Comparison of ENCODE assay signal across 1 cellular context in genomic region chr1:161133220-161133740, GRCh38.
TF ChIP-seq lines count a peak whose summit lies in the region.

No MANE protein-coding gene starts in this region.

TF ChIP-seq in HepG2, 621 proteins besides CTCF, POLR2A, EP300 and RAD21:
- no peak for TF ChIP-seq U2AF1 (optimal IDR thresholded peaks at IDR 0.05; ENCODE audit: low read depth, low read length)
- no peak for TF ChIP-seq ZBTB7B (CRISPR knock-in tag; IDR thresholded peaks at IDR 0.05)
- TF ChIP-seq, protein P1, sequence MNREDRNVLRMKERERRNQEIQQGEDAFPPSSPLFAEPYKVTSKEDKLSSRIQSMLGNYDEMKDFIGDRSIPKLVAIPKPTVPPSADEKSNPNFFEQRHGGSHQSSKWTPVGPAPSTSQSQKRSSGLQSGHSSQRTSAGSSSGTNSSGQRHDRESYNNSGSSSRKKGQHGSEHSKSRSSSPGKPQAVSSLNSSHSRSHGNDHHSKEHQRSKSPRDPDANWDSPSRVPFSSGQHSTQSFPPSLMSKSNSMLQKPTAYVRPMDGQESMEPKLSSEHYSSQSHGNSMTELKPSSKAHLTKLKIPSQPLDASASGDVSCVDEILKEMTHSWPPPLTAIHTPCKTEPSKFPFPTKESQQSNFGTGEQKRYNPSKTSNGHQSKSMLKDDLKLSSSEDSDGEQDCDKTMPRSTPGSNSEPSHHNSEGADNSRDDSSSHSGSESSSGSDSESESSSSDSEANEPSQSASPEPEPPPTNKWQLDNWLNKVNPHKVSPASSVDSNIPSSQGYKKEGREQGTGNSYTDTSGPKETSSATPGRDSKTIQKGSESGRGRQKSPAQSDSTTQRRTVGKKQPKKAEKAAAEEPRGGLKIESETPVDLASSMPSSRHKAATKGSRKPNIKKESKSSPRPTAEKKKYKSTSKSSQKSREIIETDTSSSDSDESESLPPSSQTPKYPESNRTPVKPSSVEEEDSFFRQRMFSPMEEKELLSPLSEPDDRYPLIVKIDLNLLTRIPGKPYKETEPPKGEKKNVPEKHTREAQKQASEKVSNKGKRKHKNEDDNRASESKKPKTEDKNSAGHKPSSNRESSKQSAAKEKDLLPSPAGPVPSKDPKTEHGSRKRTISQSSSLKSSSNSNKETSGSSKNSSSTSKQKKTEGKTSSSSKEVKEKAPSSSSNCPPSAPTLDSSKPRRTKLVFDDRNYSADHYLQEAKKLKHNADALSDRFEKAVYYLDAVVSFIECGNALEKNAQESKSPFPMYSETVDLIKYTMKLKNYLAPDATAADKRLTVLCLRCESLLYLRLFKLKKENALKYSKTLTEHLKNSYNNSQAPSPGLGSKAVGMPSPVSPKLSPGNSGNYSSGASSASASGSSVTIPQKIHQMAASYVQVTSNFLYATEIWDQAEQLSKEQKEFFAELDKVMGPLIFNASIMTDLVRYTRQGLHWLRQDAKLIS (CRISPR knock-in tag; IDR thresholded peaks at IDR 0.05) = no peak
- TF ChIP-seq HOXA7 (CRISPR knock-in tag; IDR thresholded peaks at IDR 0.05) = no peak
- 0 out of 2 replicates have a peak, but pooled peaks have one; percentile 29 for TF ChIP-seq NFIC (IDR thresholded peaks at IDR 0.05; ENCODE audit: low read length)
- no peak for TF ChIP-seq HES4 (CRISPR knock-in tag; IDR thresholded peaks at IDR 0.05; ENCODE audit: borderline replicate concordance)
- peak; percentile 86; the same call in 1 of the 2 replicates for TF ChIP-seq ELF4 (CRISPR knock-in tag; IDR thresholded peaks at IDR 0.05; ENCODE audit: borderline replicate concordance)
- TF ChIP-seq, protein P2, sequence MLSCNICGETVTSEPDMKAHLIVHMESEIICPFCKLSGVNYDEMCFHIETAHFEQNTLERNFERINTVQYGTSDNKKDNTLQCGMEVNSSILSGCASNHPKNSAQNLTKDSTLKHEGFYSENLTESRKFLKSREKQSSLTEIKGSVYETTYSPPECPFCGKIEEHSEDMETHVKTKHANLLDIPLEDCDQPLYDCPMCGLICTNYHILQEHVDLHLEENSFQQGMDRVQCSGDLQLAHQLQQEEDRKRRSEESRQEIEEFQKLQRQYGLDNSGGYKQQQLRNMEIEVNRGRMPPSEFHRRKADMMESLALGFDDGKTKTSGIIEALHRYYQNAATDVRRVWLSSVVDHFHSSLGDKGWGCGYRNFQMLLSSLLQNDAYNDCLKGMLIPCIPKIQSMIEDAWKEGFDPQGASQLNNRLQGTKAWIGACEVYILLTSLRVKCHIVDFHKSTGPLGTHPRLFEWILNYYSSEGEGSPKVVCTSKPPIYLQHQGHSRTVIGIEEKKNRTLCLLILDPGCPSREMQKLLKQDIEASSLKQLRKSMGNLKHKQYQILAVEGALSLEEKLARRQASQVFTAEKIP (CRISPR knock-in tag; IDR thresholded peaks at IDR 0.05; ENCODE audit: borderline replicate concordance) = no peak
- TF ChIP-seq, protein P3, sequence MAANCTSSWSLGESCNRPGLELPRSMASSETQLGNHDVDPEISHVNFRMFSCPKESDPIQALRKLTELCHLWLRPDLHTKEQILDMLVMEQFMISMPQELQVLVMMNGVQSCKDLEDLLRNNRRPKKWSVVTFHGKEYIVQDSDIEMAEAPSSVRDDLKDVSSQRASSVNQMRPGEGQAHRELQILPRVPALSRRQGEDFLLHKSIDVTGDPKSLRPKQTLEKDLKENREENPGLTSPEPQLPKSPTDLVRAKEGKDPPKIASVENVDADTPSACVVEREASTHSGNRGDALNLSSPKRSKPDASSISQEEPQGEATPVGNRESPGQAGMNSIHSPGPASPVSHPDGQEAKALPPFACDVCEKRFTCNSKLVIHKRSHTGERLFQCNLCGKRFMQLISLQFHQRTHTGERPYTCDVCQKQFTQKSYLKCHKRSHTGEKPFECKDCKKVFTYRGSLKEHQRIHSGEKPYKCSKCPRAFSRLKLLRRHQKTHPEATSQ (CRISPR knock-in tag; IDR thresholded peaks at IDR 0.05; ENCODE audit: borderline replicate concordance) = no peak
- TF ChIP-seq TBX2 (CRISPR knock-in tag; IDR thresholded peaks at IDR 0.05; ENCODE audit: borderline replicate concordance) = 0 out of 2 replicates have a peak, but pooled peaks have one; percentile 57
- 0 out of 2 replicates have a peak, but pooled peaks have one; percentile 8 for TF ChIP-seq NAIF1 (CRISPR knock-in tag; IDR thresholded peaks at IDR 0.05; ENCODE audit: borderline replicate concordance)
- 0 out of 2 replicates have a peak, but pooled peaks have one; percentile 8 for TF ChIP-seq ZNF12 (CRISPR knock-in tag; IDR thresholded peaks at IDR 0.05)
- TF ChIP-seq ZNF891 (CRISPR knock-in tag; IDR thresholded peaks at IDR 0.05) = no peak
- 0 out of 2 replicates have a peak, but pooled peaks have one; percentile 18 for TF ChIP-seq ZBTB14 (CRISPR knock-in tag; IDR thresholded peaks at IDR 0.05)
- no peak for TF ChIP-seq SAP130 (CRISPR knock-in tag; IDR thresholded peaks at IDR 0.05; ENCODE audit: low read depth)
- no peak for TF ChIP-seq TMF1 (CRISPR knock-in tag; IDR thresholded peaks at IDR 0.05; ENCODE audit: low read depth)
- TF ChIP-seq ZNF160 (CRISPR knock-in tag; IDR thresholded peaks at IDR 0.05) = no peak
- TF ChIP-seq, protein P4, sequence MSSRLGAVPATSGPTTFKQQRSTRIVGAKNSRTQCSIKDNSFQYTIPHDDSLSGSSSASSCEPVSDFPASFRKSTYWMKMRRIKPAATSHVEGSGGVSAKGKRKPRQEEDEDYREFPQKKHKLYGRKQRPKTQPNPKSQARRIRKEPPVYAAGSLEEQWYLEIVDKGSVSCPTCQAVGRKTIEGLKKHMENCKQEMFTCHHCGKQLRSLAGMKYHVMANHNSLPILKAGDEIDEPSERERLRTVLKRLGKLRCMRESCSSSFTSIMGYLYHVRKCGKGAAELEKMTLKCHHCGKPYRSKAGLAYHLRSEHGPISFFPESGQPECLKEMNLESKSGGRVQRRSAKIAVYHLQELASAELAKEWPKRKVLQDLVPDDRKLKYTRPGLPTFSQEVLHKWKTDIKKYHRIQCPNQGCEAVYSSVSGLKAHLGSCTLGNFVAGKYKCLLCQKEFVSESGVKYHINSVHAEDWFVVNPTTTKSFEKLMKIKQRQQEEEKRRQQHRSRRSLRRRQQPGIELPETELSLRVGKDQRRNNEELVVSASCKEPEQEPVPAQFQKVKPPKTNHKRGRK (CRISPR knock-in tag; IDR thresholded peaks at IDR 0.05) = no peak
- TF ChIP-seq GMEB2 (CRISPR knock-in tag; IDR thresholded peaks at IDR 0.05; ENCODE audit: low read depth) = no peak
- TF ChIP-seq MED8 (CRISPR knock-in tag; IDR thresholded peaks at IDR 0.05; ENCODE audit: insufficient replicate concordance) = peak; percentile 9
- TF ChIP-seq, protein P5, sequence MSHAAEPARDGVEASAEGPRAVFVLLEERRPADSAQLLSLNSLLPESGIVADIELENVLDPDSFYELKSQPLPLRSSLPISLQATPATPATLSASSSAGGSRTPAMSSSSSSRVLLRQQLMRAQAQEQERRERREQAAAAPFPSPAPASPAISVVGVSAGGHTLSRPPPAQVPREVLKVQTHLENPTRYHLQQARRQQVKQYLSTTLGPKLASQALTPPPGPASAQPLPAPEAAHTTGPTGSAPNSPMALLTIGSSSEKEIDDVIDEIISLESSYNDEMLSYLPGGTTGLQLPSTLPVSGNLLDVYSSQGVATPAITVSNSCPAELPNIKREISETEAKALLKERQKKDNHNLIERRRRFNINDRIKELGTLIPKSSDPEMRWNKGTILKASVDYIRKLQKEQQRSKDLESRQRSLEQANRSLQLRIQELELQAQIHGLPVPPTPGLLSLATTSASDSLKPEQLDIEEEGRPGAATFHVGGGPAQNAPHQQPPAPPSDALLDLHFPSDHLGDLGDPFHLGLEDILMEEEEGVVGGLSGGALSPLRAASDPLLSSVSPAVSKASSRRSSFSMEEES (CRISPR knock-in tag; IDR thresholded peaks at IDR 0.05) = 0 out of 2 replicates have a peak, but pooled peaks have one; percentile 6
- no peak for TF ChIP-seq EEA1 (CRISPR knock-in tag; IDR thresholded peaks at IDR 0.05; ENCODE audit: borderline replicate concordance)
- no peak for TF ChIP-seq FOXC1 (CRISPR knock-in tag; IDR thresholded peaks at IDR 0.05; ENCODE audit: borderline replicate concordance)
- TF ChIP-seq DZIP1 (CRISPR knock-in tag; IDR thresholded peaks at IDR 0.05) = no peak
- TF ChIP-seq PHB2 (IDR thresholded peaks at IDR 0.05; ENCODE audit: partially characterized antibody) = no peak
- TF ChIP-seq ARNTL (CRISPR knock-in tag; IDR thresholded peaks at IDR 0.05) = no peak
- TF ChIP-seq ZNF772 (CRISPR knock-in tag; IDR thresholded peaks at IDR 0.05) = 0 out of 2 replicates have a peak, but pooled peaks have one; percentile 23
- no peak for TF ChIP-seq SMYD3 (CRISPR knock-in tag; IDR thresholded peaks at IDR 0.05)
- TF ChIP-seq SP4 (CRISPR knock-in tag; IDR thresholded peaks at IDR 0.05) = peak; percentile 12; the same call in 1 of the 2 replicates
